In the genomic region with DNA sequence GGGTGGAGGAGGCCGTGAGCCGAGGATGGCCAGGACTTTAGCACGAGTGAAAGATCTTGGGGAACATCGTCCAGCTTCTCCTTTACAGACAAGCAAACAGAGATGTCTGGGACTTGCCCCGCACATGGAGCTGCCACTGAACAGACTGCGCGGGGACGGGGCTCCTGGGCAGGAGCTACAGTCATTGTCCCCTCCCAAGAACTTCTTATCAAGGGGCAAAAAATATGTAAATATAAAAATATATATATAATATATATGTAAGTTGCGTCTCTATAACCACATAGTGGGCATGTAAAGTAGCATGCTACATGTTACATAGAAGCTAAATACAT, we compare ENCODE assay signal across 25 cellular contexts.
"Had no signal": no experiment of that assay in that cellular context is flagged by ENCODE, and none has a peak within 500 bp of the region (broad histone marks: within the 10 kb centered on the region; RNA-seq: fewer than 3 reads in every experiment).

No MANE protein-coding gene starts in this region.

- H2AFZ ChIP-seq: neural progenitor cell, parathyroid adenoma had no signal

- H3K27ac ChIP-seq: neural progenitor cell, ovary, parathyroid adenoma, psoas muscle, skin epidermis, thoracic aorta, thyroid gland, tibial nerve, upper lobe of right lung, uterus had no signal

- H3K79me2 ChIP-seq: parathyroid adenoma had no signal

- H3K27me3 ChIP-seq: neural progenitor cell, ovary, thyroid gland, tibial nerve, upper lobe of right lung, uterus had no signal

- ATAC-seq: naive thymus-derived CD4-positive, alpha-beta T cell; natural killer cell; psoas muscle; right cardiac atrium; sciatic nerve; stimulated activated effector memory CD8-positive, alpha-beta T cell treated with anti-CD3 and anti-CD28 coated beads, Interleukin-12 subunit alpha, Interleukin-12 subunit beta, amount 100 ng/mL, for 72 hours; stimulated activated naive B cell treated with anti-CD40 and anti-IgM and Interleukin-4, amounts not matched to agents 10 μg/mL and 1 μg/mL and 100 μg/mL, for 72 hours; stimulated activated naive CD8-positive, alpha-beta T cell treated with anti-CD3 and anti-CD28 coated beads, Interleukin-15, amount 100 ng/mL, for 72 hours; stimulated activated naive CD8-positive, alpha-beta T cell treated with anti-CD3 and anti-CD28 coated beads, Interleukin-15, Interleukin-2, amounts not matched to agents 100 U/mL and 50 U/mL, for 24 hours; upper lobe of right lung had no signal

- H3K9ac ChIP-seq: neural progenitor cell, parathyroid adenoma had no signal

- H3K4me2 ChIP-seq: neural progenitor cell, smooth muscle cell had no signal

- H3K4me1 ChIP-seq: neural progenitor cell, parathyroid adenoma, psoas muscle, tibial nerve, upper lobe of right lung, uterus had no signal

- H3K36me3 ChIP-seq: neural progenitor cell, ovary, thoracic aorta, thyroid gland, tibial nerve, upper lobe of right lung, uterus had no signal

- H3K9me3 ChIP-seq: ovary, psoas muscle, thoracic aorta, thyroid gland, tibial nerve, upper lobe of right lung, uterus had no signal

- H3K4me3 ChIP-seq: neural progenitor cell, ovary, psoas muscle, skin epidermis, smooth muscle cell, thoracic aorta, thyroid gland, tibial nerve, upper lobe of right lung, uterus had no signal

- DNase-seq: naive thymus-derived CD4-positive, alpha-beta T cell; natural killer cell; occipital lobe; ovary; psoas muscle; right cardiac atrium; stimulated activated CD4-positive, alpha-beta T cell treated with anti-CD3 and anti-CD28 coated beads, Interleukin-15, amount 100 ng/mL, for 24 hours; stimulated activated CD4-positive, alpha-beta T cell treated with anti-CD3 and anti-CD28 coated beads, Interleukin-2, amount 100 ng/mL, for 24 hours; stimulated activated CD4-positive, alpha-beta T cell treated with anti-CD3 and anti-CD28 coated beads, Interleukin-2, amount 100 ng/mL, for 48 hours; stimulated activated CD4-positive, alpha-beta T cell treated with anti-CD3 and anti-CD28 coated beads, Interleukin-4, amount 100 ng/mL, for 24 hours; stimulated activated naive B cell treated with anti-CD40 and anti-IgM and Interleukin-4, amounts not matched to agents 10 μg/mL and 1 μg/mL and 100 μg/mL, for 72 hours; stimulated activated naive CD8-positive, alpha-beta T cell treated with anti-CD3 and anti-CD28 coated beads, Interleukin-15, amount 100 ng/mL, for 72 hours; stimulated activated naive CD8-positive, alpha-beta T cell treated with anti-CD3 and anti-CD28 coated beads, Interleukin-15, Interleukin-2, amounts not matched to agents 100 U/mL and 50 U/mL, for 24 hours; thyroid gland; trophoblast cell; upper lobe of right lung; uterus had no signal
